ENCODE assay signal across 8 cellular contexts in the genomic region with DNA sequence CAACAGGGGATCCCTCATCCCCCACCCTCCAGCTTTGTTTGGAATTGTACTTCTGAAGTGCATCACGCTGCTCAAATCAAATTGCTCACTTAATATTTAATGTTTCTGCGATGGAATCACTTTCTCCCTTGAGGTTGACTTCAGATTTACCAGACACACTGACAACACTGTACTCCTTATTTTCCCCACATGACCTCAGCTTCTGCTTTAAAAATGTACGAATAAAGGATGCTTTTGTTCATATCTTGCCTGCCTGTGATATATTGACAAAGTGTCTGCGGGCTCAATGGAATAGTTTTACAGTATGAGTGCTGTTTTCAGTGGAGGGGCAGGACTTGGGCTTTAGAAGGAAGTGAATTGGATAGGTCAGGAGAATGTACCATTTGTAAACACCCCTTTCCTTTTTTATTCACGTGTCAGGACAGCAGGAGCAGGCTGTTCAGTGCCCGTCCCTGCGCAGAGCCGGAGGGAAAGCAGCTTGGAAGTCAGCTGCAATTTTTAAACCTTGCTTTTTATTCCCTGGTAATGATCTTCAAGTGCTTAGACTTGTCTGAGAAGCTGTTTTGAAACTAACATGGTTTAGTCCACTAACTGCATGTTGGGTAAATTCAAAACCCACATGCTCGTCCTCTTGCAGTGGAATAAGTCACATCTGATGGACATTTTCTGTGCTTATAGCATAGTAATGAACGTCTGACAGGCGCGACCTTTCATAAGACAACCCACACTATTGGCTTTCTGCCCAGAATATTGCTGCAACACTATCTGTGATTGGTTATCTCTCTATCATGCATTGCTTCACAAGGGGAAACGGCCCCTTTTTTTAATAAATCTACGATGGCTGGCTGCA. TPM values are rescaled to one million over a fixed set of nuclear protein-coding genes. Genes with fewer than 3 reads are reported as not detected.
DNase-seq lines count a peak whose midpoint lies in the region; ATAC-seq and TF ChIP-seq lines count a peak whose summit lies in the region.

No MANE protein-coding gene starts in this region.

- in situ Hi-C loops in Caki2 (cut with HindIII; ENCODE audit: low pct_unique_long_range_greater_than_20kb, low sequenced_read_pairs) = no loop called here

- TF ChIP-seq CTCF in PC-3 (conservative IDR thresholded peaks at IDR 0.05; ENCODE audit: low read depth, low read length) (no peak), osteoblast (IDR thresholded peaks at IDR 0.05; ENCODE audit: extremely low read depth, low read depth, low read length) (no peak), WERI-Rb-1 (IDR thresholded peaks at IDR 0.05; ENCODE audit: low read depth, low read length) (no peak)

- H3K9me2 ChIP-seq in PC-3 (replicated peaks; ENCODE audit: low read length) = no peaks in the 10 kb centered on the region

- H3K4me1 ChIP-seq in PC-3 (ENCODE audit: insufficient read depth, low read length) (peaks cover 39% of the 10 kb centered on the region), osteoblast (ENCODE audit: insufficient read depth, low read length) (peaks cover 65% of the 10 kb centered on the region)

- H3K9me3 Mint-ChIP-seq in activated naive CD4-positive, alpha-beta T cell treated with anti-CD3 and anti-CD28 coated beads, Interleukin-2, amount 50 U/mL, for 24 hours = no peaks in the 10 kb centered on the region

- POLR2A ChIA-PET in PC-3 (lab: Charles Lee; ENCODE audit: unreplicated experiment) = no interaction called here

- CTCF ChIA-PET in PC-3 (lab: Charles Lee) = interaction anchor here (0.7 kb wide), 1 partner anchor 39 kb away, joined by 4 read pairs; no protein-coding TSS in a partner anchor

- no TSS peak for BruUV-seq in PC-3 (replicated peaks; lab: Mats Ljungman, UMichigan)

- peak overlapping the region; percentile 73 for H3K27ac ChIP-seq in PC-3 (ENCODE audit: low read length)
- H3K27ac ChIP-seq in osteoblast (ENCODE audit: low read depth, low read length) = peak overlapping the region; percentile 90
- H3K27ac ChIP-seq in WERI-Rb-1 = no peak overlapping the region

- H3K4me2 ChIP-seq in PC-3 (ENCODE audit: low read length) = peak overlapping the region; percentile 60
- peak overlapping the region; percentile 77 for H3K4me2 ChIP-seq in osteoblast (ENCODE audit: insufficient read depth, low read length)

- no peaks in the 10 kb centered on the region for H3K27me3 ChIP-seq in PC-3 (ENCODE audit: low read length)
- H3K27me3 ChIP-seq in osteoblast (ENCODE audit: insufficient read depth, low read length) = no peaks in the 10 kb centered on the region
- no peaks in the 10 kb centered on the region for H3K27me3 ChIP-seq in WERI-Rb-1 (ENCODE audit: insufficient read depth, low read depth, severe bottlenecking)

- peaks cover 89% of the 10 kb centered on the region for H3K4me1 Mint-ChIP-seq in activated naive CD4-positive, alpha-beta T cell treated with anti-CD3 and anti-CD28 coated beads, Interleukin-2, amount 50 U/mL, for 24 hours

- H3K9me3 ChIP-seq in PC-3 (ENCODE audit: low read length) (no peaks in the 10 kb centered on the region), osteoblast (ENCODE audit: low read depth, low read length) (no peaks in the 10 kb centered on the region), WERI-Rb-1 (ENCODE audit: severe bottlenecking) (no peaks in the 10 kb centered on the region)

- peak; percentile 84 for DNase-seq in Caki2 (ENCODE audit: low read depth)
- peak; percentile 78 for DNase-seq in HS-27A (ENCODE audit: low read depth)
- DNase-seq in PC-3 = peak; percentile 73
- DNase-seq in globus pallidus (ENCODE audit: low spot score) = peak; percentile 86
- peak; percentile 19 for DNase-seq in osteoblast (ENCODE audit: insufficient read length, low spot score, missing footprints)
- no peak for DNase-seq in WERI-Rb-1

- peak overlapping the region; percentile 24; the same call in 1 of the 2 replicates for H2AFZ ChIP-seq in PC-3 (ENCODE audit: low read length)
- H2AFZ ChIP-seq in osteoblast (ENCODE audit: low read length) = no peak overlapping the region

- H3K27ac Mint-ChIP-seq in activated naive CD4-positive, alpha-beta T cell treated with anti-CD3 and anti-CD28 coated beads, Interleukin-2, amount 50 U/mL, for 24 hours = peak overlapping the region; percentile 97

- peaks cover 22% of the 10 kb centered on the region for H3K36me3 ChIP-seq in PC-3 (ENCODE audit: low read depth, low read length)
- peaks cover 19% of the 10 kb centered on the region for H3K36me3 ChIP-seq in osteoblast (ENCODE audit: insufficient read depth, low read length)
- H3K36me3 ChIP-seq in WERI-Rb-1 = no peaks in the 10 kb centered on the region

- H3K4me3 Mint-ChIP-seq in activated naive CD4-positive, alpha-beta T cell treated with anti-CD3 and anti-CD28 coated beads, Interleukin-2, amount 50 U/mL, for 24 hours = peak overlapping the region; percentile 79

- ATAC-seq in GM19468 (IDR thresholded peaks at IDR 0.05; ENCODE audit: extremely low read depth, unreplicated experiment) = peak; percentile 38
- ATAC-seq in PC-3 = peak; percentile 60

- H3K27me3 Mint-ChIP-seq in activated naive CD4-positive, alpha-beta T cell treated with anti-CD3 and anti-CD28 coated beads, Interleukin-2, amount 50 U/mL, for 24 hours = no peaks in the 10 kb centered on the region

- H3K36me3 Mint-ChIP-seq in activated naive CD4-positive, alpha-beta T cell treated with anti-CD3 and anti-CD28 coated beads, Interleukin-2, amount 50 U/mL, for 24 hours = peaks cover 31% of the 10 kb centered on the region

- intact Hi-C loops in PC-3 (cut with micrococcal nuclease) = loop anchor here (2.0 kb wide), 1 partner anchor 272 kb away; no protein-coding TSS in a partner anchor

- H3F3A ChIP-seq in PC-3 (ENCODE audit: low read length, unreplicated experiment) = no peaks in the 10 kb centered on the region

- H4K20me1 ChIP-seq in PC-3 (ENCODE audit: low read length) (peaks cover 7% of the 10 kb centered on the region; the same call in 1 of the 2 replicates), osteoblast (ENCODE audit: insufficient read depth, low read length) (peaks cover 25% of the 10 kb centered on the region)

- peak overlapping the region; percentile 29; the same call in 1 of the 2 replicates for H3K4me3 ChIP-seq in PC-3 (ENCODE audit: low read length)
- peak overlapping the region; percentile 44 for H3K4me3 ChIP-seq in osteoblast (ENCODE audit: insufficient read depth, low read length)
- no peak overlapping the region for H3K4me3 ChIP-seq in WERI-Rb-1 (ENCODE audit: low read depth, low read length)

- H3K9ac ChIP-seq in PC-3 (ENCODE audit: low read length) = peak overlapping the region; percentile 53

- H3K79me2 ChIP-seq in PC-3 (ENCODE audit: low read length) (peaks cover 100% of the 10 kb centered on the region), osteoblast (ENCODE audit: insufficient read depth, low read length) (peaks cover 90% of the 10 kb centered on the region)

RNA-seq across cellular contexts. Expression of gene MBNL1, which starts 29.9 kb away (rescaled TPM):
- total RNA-seq in Caki2 (2014; rRNA removed; shearing (Covaris generic); ENCODE audit: low replicate concordance) = 68.1 and 89.0 TPM in 2 replicates
- total RNA-seq in PC-3 (2014; rRNA removed) = 150 and 161 TPM in 2 replicates
- total RNA-seq in osteoblast = 483 and 545 TPM in 2 replicates
